10 cellular contexts compared by ENCODE assay signal in the genomic region with DNA sequence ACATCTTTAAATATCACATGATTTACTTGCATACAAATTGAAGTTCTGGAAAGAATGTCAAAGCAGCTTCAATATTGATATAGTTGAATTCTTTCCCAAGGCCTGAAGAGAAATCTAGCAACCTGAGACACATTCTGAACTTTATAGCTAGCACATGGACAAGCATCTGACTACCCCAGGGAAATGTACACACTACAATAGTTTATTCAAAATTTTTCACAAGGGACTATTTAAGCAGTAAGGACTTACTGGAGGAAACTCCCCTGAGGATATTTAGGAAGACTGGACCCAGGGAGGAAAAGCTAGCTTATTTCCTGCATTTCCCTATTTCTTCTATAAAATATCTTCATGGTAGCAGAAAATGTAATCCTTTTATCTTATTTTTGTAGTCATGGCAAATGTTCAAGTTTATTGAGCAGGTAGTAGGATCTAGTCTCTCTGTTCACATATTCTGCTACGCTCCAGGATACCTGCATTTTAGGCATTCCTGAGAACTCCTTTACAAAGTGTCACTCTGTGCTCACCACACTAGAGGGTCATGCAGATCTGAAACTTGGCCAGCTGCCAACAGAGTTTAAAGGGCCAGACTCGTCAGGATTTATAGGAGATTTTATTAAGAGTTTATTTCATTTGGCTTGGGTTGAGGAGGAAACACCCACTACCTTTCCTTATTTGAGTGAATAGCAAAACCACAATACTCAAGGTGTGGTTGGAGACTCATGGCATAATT.
DNase-seq lines count a peak whose midpoint lies in the region; ATAC-seq and TF ChIP-seq lines count a peak whose summit lies in the region.
"Had no signal": no experiment of that assay in that cellular context is flagged by ENCODE, and none has a peak within 500 bp of the region (broad histone marks: within the 10 kb centered on the region; RNA-seq: fewer than 3 reads in every experiment).

No MANE protein-coding gene starts in this region.

- no peaks in the 10 kb centered on the region for H4K20me1 ChIP-seq in GM23248 (ENCODE audit: insufficient read depth)

- H2AFZ ChIP-seq in GM23248, result no peak overlapping the region

- H3K27ac Mint-ChIP-seq in stimulated activated naive CD8-positive, alpha-beta T cell treated with anti-CD3 and anti-CD28 coated beads, Interleukin-15, amount 100 ng/mL, for 72 hours, result no peak overlapping the region
- no peak overlapping the region for H3K27ac Mint-ChIP-seq in HFFc6

- no peaks in the 10 kb centered on the region for H3K27me3 Mint-ChIP-seq in stimulated activated naive CD8-positive, alpha-beta T cell treated with anti-CD3 and anti-CD28 coated beads, Interleukin-15, amount 100 ng/mL, for 72 hours
- H3K27me3 Mint-ChIP-seq in HFFc6 (ENCODE audit: insufficient read depth), result no peaks in the 10 kb centered on the region

- H3K27ac ChIP-seq in GM23248, result no peak overlapping the region

- H3K9me3 ChIP-seq in GM23248 (ENCODE audit: low read depth) (no peaks in the 10 kb centered on the region), MG63 (no peaks in the 10 kb centered on the region)

- DNase-seq in GM23248 (peak; percentile 3), NCI-H524 treated with DMSO at 0.1 percent for 48 hours (lab: John Stamatoyannopoulos, UW) (peak; percentile 2), epidermal melanocyte (ENCODE audit: insufficient read length, low spot score) (peak; percentile 24), myocyte (ENCODE audit: low read depth) (peak; percentile 1), HFFc6 (no peak), MG63 (no peak)
- DNase-seq in stimulated activated naive CD8-positive, alpha-beta T cell treated with anti-CD3 and anti-CD28 coated beads, Interleukin-15, amount 100 ng/mL, for 72 hours, result no peak
- DNase-seq: activated CD8-positive, alpha-beta memory T cell treated with anti-CD3 and anti-CD28 coated beads, Interleukin-2, amount 50 U/mL, for 4 hours; effector memory CD4-positive, alpha-beta T cell had no signal

- H3K4me2 ChIP-seq in GM23248 (ENCODE audit: unreplicated experiment), result no peak overlapping the region

- TF ChIP-seq CTCF in HFFc6 (IDR thresholded peaks at IDR 0.05), result no peak

- no peaks in the 10 kb centered on the region for H3K27me3 ChIP-seq in GM23248 (replicated peaks; ENCODE audit: insufficient read depth)
- H3K27me3 ChIP-seq in MG63, result no peaks in the 10 kb centered on the region

- H3K79me2 ChIP-seq in GM23248 (ENCODE audit: insufficient read depth), result no peaks in the 10 kb centered on the region

- H3K36me3 ChIP-seq in GM23248 (ENCODE audit: low read depth) (no peaks in the 10 kb centered on the region), MG63 (no peaks in the 10 kb centered on the region)

- H3K4me3 Mint-ChIP-seq in stimulated activated naive CD8-positive, alpha-beta T cell treated with anti-CD3 and anti-CD28 coated beads, Interleukin-15, amount 100 ng/mL, for 72 hours, result no peak overlapping the region
- H3K4me3 Mint-ChIP-seq in HFFc6, result no peak overlapping the region

- no peak overlapping the region for H3K9ac ChIP-seq in GM23248

- no peaks in the 10 kb centered on the region for H3K36me3 Mint-ChIP-seq in HFFc6 (ENCODE audit: low read depth)

- no peaks in the 10 kb centered on the region for H3F3A ChIP-seq in GM23248 (ENCODE audit: insufficient read depth)

- WGBS in GM23248 (ENCODE audit: low coverage in 1 of 2, low lambda C conversion rate in 2 of 2, missing lambda C conversion rate in 2 of 2), 2 experiments, result 36 to 40% methylated on average over 2 of the region's 2 CpGs

- no peaks in the 10 kb centered on the region for H3K4me1 ChIP-seq in GM23248 (ENCODE audit: insufficient read depth)

- H3K4me3 ChIP-seq in GM23248 (no peak overlapping the region), MG63 (no peak overlapping the region)

- no peak for ATAC-seq in GM19452 (IDR thresholded peaks at IDR 0.05; ENCODE audit: unreplicated experiment)
- no peak for ATAC-seq in stimulated activated naive CD8-positive, alpha-beta T cell treated with anti-CD3 and anti-CD28 coated beads, Interleukin-15, amount 100 ng/mL, for 72 hours

- no peaks in the 10 kb centered on the region for H3K9me3 Mint-ChIP-seq in stimulated activated naive CD8-positive, alpha-beta T cell treated with anti-CD3 and anti-CD28 coated beads, Interleukin-15, amount 100 ng/mL, for 72 hours
- H3K9me3 Mint-ChIP-seq in HFFc6, result peaks cover 13% of the 10 kb centered on the region

- no peaks in the 10 kb centered on the region for H3K4me1 Mint-ChIP-seq in stimulated activated naive CD8-positive, alpha-beta T cell treated with anti-CD3 and anti-CD28 coated beads, Interleukin-15, amount 100 ng/mL, for 72 hours
- H3K4me1 Mint-ChIP-seq in HFFc6 (ENCODE audit: low read depth), result no peaks in the 10 kb centered on the region

- no peaks in the 10 kb centered on the region for H3K9me2 ChIP-seq in GM23248 (ENCODE audit: insufficient read depth)

- in situ Hi-C loops in GM23248 (cut with MboI), result no loop called here

Comparison
In these comparisons a context has a peak if more than half of its experiments do, and no peak if none do; other contexts are left out.
1. DNase-seq: peak in GM23248 (single experiment), NCI-H524 treated with DMSO at 0.1 percent for 48 hours (single experiment), epidermal melanocyte (single experiment) and myocyte (single experiment); none in stimulated activated naive CD8-positive, alpha-beta T cell treated with anti-CD3 and anti-CD28 coated beads, Interleukin-15, amount 100 ng/mL, for 72 hours (0 of 2), HFFc6 (single experiment) and MG63 (single experiment).